ENCODE assay signal across 8 cellular contexts in the genomic region with DNA sequence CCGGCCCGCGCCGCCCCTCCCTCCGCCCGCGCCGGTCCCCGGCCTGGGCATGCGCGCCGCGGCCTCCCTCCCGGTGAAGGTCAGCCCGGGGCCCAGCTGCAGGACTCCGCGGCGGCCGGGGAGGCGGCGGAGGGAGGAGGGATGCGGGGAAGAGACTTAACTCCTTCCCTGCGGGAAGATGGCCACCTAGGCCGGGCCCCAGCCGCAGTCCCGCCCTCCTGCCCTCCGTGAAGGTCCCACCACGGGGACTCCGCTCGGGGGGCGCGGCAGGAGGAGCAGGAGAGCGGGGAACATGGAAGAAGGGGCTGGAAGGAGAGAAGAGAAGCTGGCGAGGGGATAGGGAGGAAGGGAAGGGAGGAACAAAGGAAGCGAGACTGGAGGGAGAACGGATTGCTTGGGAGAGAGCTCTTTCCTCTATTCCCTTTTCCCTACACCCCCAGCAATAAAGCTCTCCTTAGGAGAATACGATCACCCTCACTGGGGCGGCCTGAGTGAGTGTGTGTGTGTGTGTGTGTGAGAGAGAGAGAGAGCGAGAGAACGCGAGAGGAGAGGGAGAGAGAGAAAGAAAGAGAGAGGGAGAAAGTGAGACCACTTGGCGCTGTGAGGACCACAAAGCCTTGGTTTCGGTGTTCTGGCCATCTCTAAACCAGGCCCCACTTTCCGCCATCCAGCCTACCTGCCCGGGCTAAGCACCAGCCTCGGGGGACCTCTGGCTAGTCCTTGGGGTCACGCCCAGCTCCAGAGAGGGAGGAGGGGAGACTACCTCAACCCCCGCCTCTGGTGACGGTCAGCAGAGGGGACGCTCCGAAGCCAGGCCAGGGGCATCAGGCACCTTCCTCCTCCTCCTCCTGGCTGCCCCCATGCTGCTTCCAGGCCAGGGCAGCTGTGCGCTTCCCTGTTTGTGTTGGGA. TPM values are rescaled to one million over a fixed set of nuclear protein-coding genes. Genes with fewer than 3 reads are reported as not detected.
DNase-seq lines count a peak whose midpoint lies in the region; TF ChIP-seq lines count a peak whose summit lies in the region.

No MANE protein-coding gene starts in this region.

- intact Hi-C loops in tibial artery (cut with DNase I; ENCODE audit: low total_unique reads), result no loop called here

- H3K4me3 Mint-ChIP-seq in mesothelial cell of epicardium, result peak overlapping the region; percentile 76

- H3K27me3 Mint-ChIP-seq in mesothelial cell of epicardium (ENCODE audit: low read depth), result peaks cover 12% of the 10 kb centered on the region

- peak overlapping the region; percentile 99 for H3K27ac Mint-ChIP-seq in mesothelial cell of epicardium

- H3K4me1 ChIP-seq in Peyer's patch (peaks cover 0 to 41% (median 14%) of the 10 kb centered on the region in 4 donors), tibial artery (peaks cover 6 to 53% (median 42%) of the 10 kb centered on the region in 4 donors)

- H3K4me3 ChIP-seq in Peyer's patch (peak overlapping the region; percentile 31 to 59 (median 44)), tibial artery (peak overlapping the region; percentile 71 to 73)

- H3K9me3 Mint-ChIP-seq in mesothelial cell of epicardium, result no peaks in the 10 kb centered on the region

- DNase-seq in NCI-H1436 (lab: John Stamatoyannopoulos, UW) (peak; percentile 34), NCI-H1436 treated with DMSO at 0.1 percent for 48 hours (lab: John Stamatoyannopoulos, UW) (no peak), Peyer's patch (no peak), epidermal melanocyte (ENCODE audit: insufficient read length, low spot score) (peak; percentile 94), mesothelial cell of epicardium (ENCODE audit: low spot score in 2 of 2, unreplicated experiment in 2 of 2) (peak; percentile 56 to 77), tibial artery (peak; percentile 69 to 87), mesenteric fat pad (ENCODE audit: low spot score) (no peak)
- DNase-seq in activated CD8-positive, alpha-beta memory T cell treated with anti-CD3 and anti-CD28 coated beads, Interleukin-2, amount 50 U/mL, for 48 hours, result no peak

- H3K9me3 ChIP-seq in Peyer's patch, result no peaks in the 10 kb centered on the region
- no peaks in the 10 kb centered on the region for H3K9me3 ChIP-seq in tibial artery

- H3K4me1 Mint-ChIP-seq in mesothelial cell of epicardium, result peaks cover 63% of the 10 kb centered on the region

- TF ChIP-seq CTCF in Peyer's patch (IDR thresholded peaks at IDR 0.05) (no peak), mesothelial cell of epicardium (IDR thresholded peaks at IDR 0.05; ENCODE audit: unreplicated experiment) (no peak), tibial artery (IDR thresholded peaks at IDR 0.05) (no peak)

- H3K36me3 ChIP-seq in Peyer's patch (no peaks in the 10 kb centered on the region), tibial artery (no peaks in the 10 kb centered on the region)

- H3K27me3 ChIP-seq in Peyer's patch (no peaks in the 10 kb centered on the region), tibial artery (no peaks in the 10 kb centered on the region)

- TF ChIP-seq POLR2A in Peyer's patch (IDR thresholded peaks at IDR 0.05), result no peak

- H3K27ac ChIP-seq in Peyer's patch (peak overlapping the region; percentile 57 to 86 (median 59)), tibial artery (peak overlapping the region; percentile 95 to 98)

- H3K36me3 Mint-ChIP-seq in mesothelial cell of epicardium, result no peaks in the 10 kb centered on the region

RNA-seq across cellular contexts. Expression of gene SMARCD3, which starts 3.7 kb away (rescaled TPM):
- total RNA-seq in Peyer's patch (10 to 100 TPM in 3 of 4 donors, 1 to 10 TPM in 1; 1.2 to 61.1 (median 18.3) TPM), mesothelial cell of epicardium (114 to 119 TPM (median 116 TPM) in 3 replicates), mesenteric fat pad (36.5 TPM)

RNA-seq across cellular contexts. Expression of gene CHPF2, which starts 19.9 kb away (rescaled TPM):
- total RNA-seq in Peyer's patch (10 to 100 TPM; 31.4 to 50.2 (median 43.2) TPM), mesothelial cell of epicardium (55.1 to 56.5 TPM (median 56.2 TPM) in 3 replicates), mesenteric fat pad (42.1 TPM)

RNA-seq across cellular contexts. Expression of gene ABCF2, which starts 25.2 kb away (rescaled TPM):
- total RNA-seq in Peyer's patch (10 to 100 TPM; 20.7 to 29.7 (median 26.4) TPM), mesothelial cell of epicardium (44.9 to 46.2 TPM (median 45.6 TPM) in 3 replicates), mesenteric fat pad (38.1 TPM)

RNA-seq across cellular contexts. Expression of gene H2BK1, which starts 41.9 kb away (rescaled TPM):
- not detected for total RNA-seq in Peyer's patch
- total RNA-seq in mesothelial cell of epicardium, result not detected in 3 replicates
- total RNA-seq in mesenteric fat pad, result not detected

Comparison
In these comparisons a context has a peak if more than half of its experiments do, and no peak if none do; other contexts are left out.
1. DNase-seq: peak in NCI-H1436 (single experiment), epidermal melanocyte (single experiment), mesothelial cell of epicardium (2 of 2) and tibial artery (2 of 2); none in NCI-H1436 treated with DMSO at 0.1 percent for 48 hours (single experiment), Peyer's patch (0 of 3), activated CD8-positive, alpha-beta memory T cell treated with anti-CD3 and anti-CD28 coated beads, Interleukin-2, amount 50 U/mL, for 48 hours (single experiment) and mesenteric fat pad (single experiment).